In the genomic region with DNA sequence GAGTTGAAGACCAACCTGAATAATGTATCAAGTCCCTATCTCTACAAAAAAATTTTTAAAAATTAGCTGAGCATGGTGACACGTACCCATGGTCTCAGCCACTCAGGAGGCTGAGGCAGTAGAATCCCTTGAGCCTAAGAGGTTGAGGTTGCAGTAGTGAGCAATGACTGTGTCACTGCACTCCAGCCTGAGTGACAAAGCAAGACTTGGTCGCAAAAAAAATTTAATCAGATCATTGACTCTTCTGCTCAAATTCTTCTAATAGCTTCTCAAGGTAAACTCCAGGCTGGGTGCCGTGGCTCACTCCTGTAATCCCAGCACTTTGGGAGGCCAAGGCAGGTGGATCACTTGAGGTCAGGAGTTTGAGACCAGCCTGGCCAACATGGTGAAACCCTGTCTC, we compare ENCODE assay signal across 1 cellular context.
TF ChIP-seq lines count a peak whose summit lies in the region.

No MANE protein-coding gene starts in this region.

TF ChIP-seq in K562, 482 proteins besides CTCF, POLR2A, EP300 and RAD21 (continued from another document):
- TF ChIP-seq TSHZ1 (CRISPR knock-in tag; IDR thresholded peaks at IDR 0.05) (no peak), ZNF384 (IDR thresholded peaks at IDR 0.05; ENCODE audit: low read depth, low read length) (peak; percentile 38; the same call in 1 of the 2 replicates), HCFC1 (IDR thresholded peaks at IDR 0.05; ENCODE audit: low read depth, low read length) (no peak), RFX7 (CRISPR knock-in tag; IDR thresholded peaks at IDR 0.05) (no peak), DLX4 (CRISPR knock-in tag; IDR thresholded peaks at IDR 0.05) (no peak), ZBTB7A (IDR thresholded peaks at IDR 0.05; ENCODE audit: borderline replicate concordance, control insufficient read depth, low read depth, low read length) (no peak), ZSCAN32 (CRISPR knock-in tag; IDR thresholded peaks at IDR 0.05) (no peak), CBFA2T2 (conservative IDR thresholded peaks at IDR 0.05) (no peak), HNRNPK (IDR thresholded peaks at IDR 0.05; ENCODE audit: low read depth, low read length, poor library complexity, severe bottlenecking) (no peak)
TF ChIP-seq in K562: peak in this region for 3.
